ENCODE assay signal across 1 cellular context in genomic region chr19:55649579-55650557, GRCh38.
TF ChIP-seq lines count a peak whose summit lies in the region.

No MANE protein-coding gene starts in this region.

TF ChIP-seq in IMR-90, 13 proteins besides CTCF, POLR2A, EP300 and RAD21 (continued from another document):
- TF ChIP-seq USF2 (IDR thresholded peaks at IDR 0.05; ENCODE audit: low read depth, low read length) (no peak), MXI1 (IDR thresholded peaks at IDR 0.05; ENCODE audit: borderline replicate concordance, low read depth, low read length) (no peak), MAZ (IDR thresholded peaks at IDR 0.05; ENCODE audit: borderline replicate concordance, low read depth, low read length) (no peak), NFE2L2 (IDR thresholded peaks at IDR 0.05; ENCODE audit: low read depth, low read length) (no peak), FOS (IDR thresholded peaks at IDR 0.05; ENCODE audit: low read depth, low read length) (no peak), CEBPB (IDR thresholded peaks at IDR 0.05; ENCODE audit: low read depth, low read length) (no peak), RFX5 (IDR thresholded peaks at IDR 0.05; ENCODE audit: low read depth, low read length) (no peak), BHLHE40 (IDR thresholded peaks at IDR 0.05; ENCODE audit: low read depth, low read length) (no peak), RCOR1 (IDR thresholded peaks at IDR 0.05; ENCODE audit: insufficient replicate concordance, low read length) (no peak)
- TF ChIP-seq, protein P1, sequence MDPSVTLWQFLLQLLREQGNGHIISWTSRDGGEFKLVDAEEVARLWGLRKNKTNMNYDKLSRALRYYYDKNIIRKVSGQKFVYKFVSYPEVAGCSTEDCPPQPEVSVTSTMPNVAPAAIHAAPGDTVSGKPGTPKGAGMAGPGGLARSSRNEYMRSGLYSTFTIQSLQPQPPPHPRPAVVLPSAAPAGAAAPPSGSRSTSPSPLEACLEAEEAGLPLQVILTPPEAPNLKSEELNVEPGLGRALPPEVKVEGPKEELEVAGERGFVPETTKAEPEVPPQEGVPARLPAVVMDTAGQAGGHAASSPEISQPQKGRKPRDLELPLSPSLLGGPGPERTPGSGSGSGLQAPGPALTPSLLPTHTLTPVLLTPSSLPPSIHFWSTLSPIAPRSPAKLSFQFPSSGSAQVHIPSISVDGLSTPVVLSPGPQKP (IDR thresholded peaks at IDR 0.05; ENCODE audit: borderline replicate concordance, low read depth, low read length): no peak
